29 cellular contexts compared by ENCODE assay signal in genomic region chr2:24065341-24065740, GRCh38. TPM values are rescaled to one million over a fixed set of nuclear protein-coding genes. Genes with fewer than 3 reads are reported as not detected.
"Had no signal": no experiment of that assay in that cellular context is flagged by ENCODE, and none has a peak within 500 bp of the region (broad histone marks: within the 10 kb centered on the region; RNA-seq: fewer than 3 reads in every experiment).

No MANE protein-coding gene starts in this region.

- H3K27me3 ChIP-seq: adrenal gland, body of pancreas, esophagus squamous epithelium, gastroesophageal sphincter, heart right ventricle, hepatocyte had no signal

- ATAC-seq: activated naive CD8-positive, alpha-beta T cell treated with anti-CD3 and anti-CD28 coated beads, Interleukin-2, amount 50 U/mL, for 24 hours; body of pancreas; effector memory CD8-positive, alpha-beta T cell; gastroesophageal sphincter; heart right ventricle had no signal

- H3K27ac Mint-ChIP-seq: activated CD4-positive, alpha-beta T cell treated with anti-CD3 and anti-CD28 coated beads, Interleukin-2, amount 10 ng/mL, durations not matched to agents 24 days and 14 days; activated naive CD4-positive, alpha-beta T cell treated with anti-CD3 and anti-CD28 coated beads, Interleukin-2, amount 10 ng/mL, durations not matched to agents 7 days and 5 days; activated naive CD8-positive, alpha-beta T cell treated with anti-CD3 and anti-CD28 coated beads for 36 hours; activated naive CD8-positive, alpha-beta T cell treated with anti-CD3 and anti-CD28 coated beads, Interleukin-2, amount 50 U/mL, for 24 hours; activated T-helper 1 cell treated with anti-CD3 and anti-CD28 coated beads, Interleukin-12 subunit alpha, Interleukin-12 subunit beta, Interleukin-2, Interleukin-4 antibody, amounts not matched to agents 30 ng/mL and 10 ng/mL and 1 ng/mL, durations not matched to agents 14 hours and 24 hours and 36 hours; effector memory CD8-positive, alpha-beta T cell had no signal

- H3K4me3 Mint-ChIP-seq: activated CD4-positive, alpha-beta T cell treated with anti-CD3 and anti-CD28 coated beads, Interleukin-2, amount 10 ng/mL, durations not matched to agents 24 days and 14 days; activated naive CD4-positive, alpha-beta T cell treated with anti-CD3 and anti-CD28 coated beads, Interleukin-2, amount 10 ng/mL, durations not matched to agents 7 days and 5 days; activated naive CD8-positive, alpha-beta T cell treated with anti-CD3 and anti-CD28 coated beads for 36 hours; activated naive CD8-positive, alpha-beta T cell treated with anti-CD3 and anti-CD28 coated beads, Interleukin-2, amount 50 U/mL, for 24 hours; activated T-helper 1 cell treated with anti-CD3 and anti-CD28 coated beads, Interleukin-12 subunit alpha, Interleukin-12 subunit beta, Interleukin-2, Interleukin-4 antibody, amounts not matched to agents 30 ng/mL and 10 ng/mL and 1 ng/mL, durations not matched to agents 14 hours and 24 hours and 36 hours; effector memory CD8-positive, alpha-beta T cell had no signal

- H3K4me1 ChIP-seq: adrenal gland, body of pancreas, esophagus squamous epithelium, gastroesophageal sphincter, heart right ventricle had no signal

- H3K4me3 ChIP-seq: adrenal gland, body of pancreas, esophagus squamous epithelium, gastroesophageal sphincter, heart right ventricle, hepatocyte had no signal

- H3K79me2 ChIP-seq: hepatocyte had no signal

- H3K4me1 Mint-ChIP-seq: activated naive CD4-positive, alpha-beta T cell treated with anti-CD3 and anti-CD28 coated beads, Interleukin-2, amount 10 ng/mL, durations not matched to agents 7 days and 5 days had no signal

- H3K9me3 ChIP-seq: adrenal gland, body of pancreas, esophagus squamous epithelium, gastroesophageal sphincter, heart right ventricle had no signal

- H3K27ac ChIP-seq: adrenal gland, body of pancreas, epithelial cell of prostate, esophagus squamous epithelium, gastroesophageal sphincter, heart right ventricle, hepatocyte had no signal

- H3K9me3 Mint-ChIP-seq: activated CD4-positive, alpha-beta T cell treated with anti-CD3 and anti-CD28 coated beads, Interleukin-2, amount 10 ng/mL, durations not matched to agents 24 days and 14 days; activated naive CD4-positive, alpha-beta T cell treated with anti-CD3 and anti-CD28 coated beads, Interleukin-2, amount 10 ng/mL, durations not matched to agents 7 days and 5 days; activated naive CD8-positive, alpha-beta T cell treated with anti-CD3 and anti-CD28 coated beads for 36 hours; activated naive CD8-positive, alpha-beta T cell treated with anti-CD3 and anti-CD28 coated beads, Interleukin-2, amount 50 U/mL, for 24 hours; activated T-helper 1 cell treated with anti-CD3 and anti-CD28 coated beads, Interleukin-12 subunit alpha, Interleukin-12 subunit beta, Interleukin-2, Interleukin-4 antibody, amounts not matched to agents 30 ng/mL and 10 ng/mL and 1 ng/mL, durations not matched to agents 14 hours and 24 hours and 36 hours; effector memory CD8-positive, alpha-beta T cell had no signal

- FAIRE-seq: colon had no signal

- H2AFZ ChIP-seq: hepatocyte had no signal

- DNase-seq: activated CD4-positive, alpha-beta T cell treated with anti-CD3 and anti-CD28 coated beads, Interleukin-2, amount 10 ng/mL, durations not matched to agents 24 days and 14 days; activated CD4-positive, alpha-beta T cell treated with anti-CD3 and anti-CD28 coated beads, Interleukin-2, amount 50 U/mL, for 4 hours; activated CD8-positive, alpha-beta memory T cell treated with anti-CD3 and anti-CD28 coated beads for 24 hours; activated gamma-delta T cell; activated naive CD4-positive, alpha-beta T cell; activated naive CD4-positive, alpha-beta T cell treated with anti-CD3 and anti-CD28 coated beads, Interleukin-2, amount 10 ng/mL, durations not matched to agents 7 days and 5 days; activated naive CD8-positive, alpha-beta T cell treated with anti-CD3 and anti-CD28 coated beads for 36 hours; activated naive CD8-positive, alpha-beta T cell treated with anti-CD3 and anti-CD28 coated beads, Interleukin-2, amount 50 U/mL, for 24 hours; activated T-cell treated with anti-CD3 and anti-CD28 coated beads, Interleukin-2, amount 50 U/mL, for 1 hour; adrenal gland; amygdala; aorta; body of pancreas; caudate nucleus; cortex of kidney; dermis blood vessel endothelial cell; effector CD4-positive, alpha-beta T cell; effector memory CD8-positive, alpha-beta T cell; esophagus squamous epithelium; foreskin melanocyte; heart right ventricle; T-helper 2 cell had no signal

- H3K4me2 ChIP-seq: hepatocyte had no signal

- H3K27me3 Mint-ChIP-seq: activated CD4-positive, alpha-beta T cell treated with anti-CD3 and anti-CD28 coated beads, Interleukin-2, amount 10 ng/mL, durations not matched to agents 24 days and 14 days; activated naive CD4-positive, alpha-beta T cell treated with anti-CD3 and anti-CD28 coated beads, Interleukin-2, amount 10 ng/mL, durations not matched to agents 7 days and 5 days; activated naive CD8-positive, alpha-beta T cell treated with anti-CD3 and anti-CD28 coated beads for 36 hours; activated naive CD8-positive, alpha-beta T cell treated with anti-CD3 and anti-CD28 coated beads, Interleukin-2, amount 50 U/mL, for 24 hours; effector memory CD8-positive, alpha-beta T cell had no signal

RNA-seq across cellular contexts. Expression of gene MFSD2B, which starts 55.5 kb away (rescaled TPM):
- total RNA-seq: activated T-helper 1 cell treated with anti-CD3 and anti-CD28 coated beads, Interleukin-12 subunit alpha, Interleukin-12 subunit beta, Interleukin-2, Interleukin-4 antibody, amounts not matched to agents 30 ng/mL and 10 ng/mL and 1 ng/mL, durations not matched to agents 14 hours and 24 hours and 36 hours; body of pancreas; chondrocyte; glomerular endothelial cell; hepatocyte had no signal
